21 cellular contexts compared by ENCODE assay signal in the genomic region with DNA sequence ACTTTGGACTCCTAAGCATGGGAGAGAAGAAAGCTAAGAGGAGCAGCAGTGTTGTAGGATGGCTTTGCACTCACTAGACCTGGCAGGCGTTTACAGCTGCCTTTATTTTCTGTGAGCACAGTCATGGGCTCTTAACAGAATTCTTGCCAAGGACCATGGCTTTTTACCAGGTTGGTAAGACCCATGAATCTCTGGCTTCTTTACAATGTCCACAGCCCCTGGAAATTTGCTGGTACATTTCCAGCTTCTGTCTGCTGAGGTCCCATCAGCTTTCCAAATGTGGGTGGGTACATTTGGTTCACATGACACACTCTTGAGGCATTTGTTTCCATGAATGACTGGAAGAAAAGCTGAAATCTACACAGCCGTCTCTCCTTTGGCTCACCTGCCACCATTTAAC.
A peak's percentile ranks its signal among the peaks of the same experiment; 100 is the strongest.
DNase-seq lines count a peak whose midpoint lies in the region; ATAC-seq and TF ChIP-seq lines count a peak whose summit lies in the region.
"Had no signal": no experiment of that assay in that cellular context is flagged by ENCODE, and none has a peak within 500 bp of the region (broad histone marks: within the 10 kb centered on the region; RNA-seq: fewer than 3 reads in every experiment).

No MANE protein-coding gene starts in this region.

- no peaks in the 10 kb centered on the region for H3K27me3 ChIP-seq in mammary epithelial cell (ENCODE audit: insufficient read depth, low read length)
- H3K27me3 ChIP-seq: cardiac muscle cell, hepatocyte, tibial nerve had no signal

- no peaks in the 10 kb centered on the region for H3K27me3 Mint-ChIP-seq in activated T-helper 17 cell treated with anti-CD3 and anti-CD28 coated beads, Interleukin-2, amount 50 U/mL, for 72 hours
- H3K27me3 Mint-ChIP-seq in activated T-cell treated with anti-CD3 and anti-CD28 coated beads, Interleukin-2, amount 50 U/mL, for 72 hours (ENCODE audit: low read depth) = no peaks in the 10 kb centered on the region

- no peaks in the 10 kb centered on the region for H4K20me1 ChIP-seq in mammary epithelial cell (ENCODE audit: insufficient read depth, low read length)

- no peak for TF ChIP-seq CTCF in mammary epithelial cell (conservative IDR thresholded peaks at IDR 0.05 in 1 of 2, IDR thresholded peaks at IDR 0.05 in 1 of 2; ENCODE audit: extremely low read depth in 1 of 2, insufficient read depth in 1 of 2, low read depth in 1 of 2, low read length in 2 of 2)

- in situ Hi-C loops in mammary epithelial cell (cut with MboI; ENCODE audit: low sequenced_read_pairs in 2 of 2) = no loop called here

- CTCF ChIA-PET in mammary epithelial cell (lab: Charles Lee; ENCODE audit: low non-redundant PET) = no interaction called here

- intact Hi-C loops in Right ventricle myocardium superior (cut with DNase I) = no loop called here
- intact Hi-C loops in left cardiac atrium (cut with DNase I) = no loop called here
- intact Hi-C loops in mammary epithelial cell (cut with micrococcal nuclease) = no loop called here

- WGBS in mammary epithelial cell (ENCODE audit: low coverage, missing lambda C conversion rate) = 0% methylated on average over 2 of the region's 2 CpGs

- H3K4me1 ChIP-seq in mammary epithelial cell (ENCODE audit: insufficient read depth, low read length) = no peaks in the 10 kb centered on the region
- H3K4me1 ChIP-seq: lower lobe of right lung, tibial nerve had no signal

- H3K9me3 ChIP-seq in mammary epithelial cell (replicated peaks; ENCODE audit: insufficient read depth, low read length) = no peaks in the 10 kb centered on the region
- H3K9me3 ChIP-seq: lower lobe of right lung, tibial nerve had no signal

- H3K9ac ChIP-seq in mammary epithelial cell (ENCODE audit: insufficient read depth, low read length) = no peak overlapping the region

- H3K79me2 ChIP-seq in mammary epithelial cell (ENCODE audit: insufficient read depth, low read length) = no peaks in the 10 kb centered on the region
- H3K79me2 ChIP-seq: hepatocyte had no signal

- H3K9me3 Mint-ChIP-seq in activated T-helper 17 cell treated with anti-CD3 and anti-CD28 coated beads, Interleukin-2, amount 50 U/mL, for 72 hours = no peaks in the 10 kb centered on the region
- H3K9me3 Mint-ChIP-seq in activated T-cell treated with anti-CD3 and anti-CD28 coated beads, Interleukin-2, amount 50 U/mL, for 72 hours = no peaks in the 10 kb centered on the region
- H3K9me3 Mint-ChIP-seq: activated CD4-positive, alpha-beta memory T cell treated with anti-CD3 and anti-CD28 coated beads, Interleukin-2, amount 10 ng/mL, durations not matched to agents 7 days and 5 days had no signal

- no peak overlapping the region for H3K4me2 ChIP-seq in mammary epithelial cell (ENCODE audit: insufficient read depth, low read depth, low read length)
- H3K4me2 ChIP-seq: hepatocyte had no signal

- dilution Hi-C loops in mammary epithelial cell (cut with HindIII; ENCODE audit: low sequenced_read_pairs) = no loop called here

- no peaks in the 10 kb centered on the region for H3K36me3 Mint-ChIP-seq in activated T-helper 17 cell treated with anti-CD3 and anti-CD28 coated beads, Interleukin-2, amount 50 U/mL, for 72 hours (ENCODE audit: low read depth)
- no peaks in the 10 kb centered on the region for H3K36me3 Mint-ChIP-seq in activated T-cell treated with anti-CD3 and anti-CD28 coated beads, Interleukin-2, amount 50 U/mL, for 72 hours (ENCODE audit: insufficient read depth in 2 of 2)

- no TSS peak for BruUV-seq in mammary epithelial cell (replicated peaks; lab: Mats Ljungman, UMichigan)

- H3K36me3 ChIP-seq in mammary epithelial cell (ENCODE audit: insufficient read depth, low read length) = no peaks in the 10 kb centered on the region
- H3K36me3 ChIP-seq: cardiac muscle cell, lower lobe of right lung, tibial nerve had no signal

- ATAC-seq in Right ventricle myocardium superior (ENCODE audit: poor library complexity) = peak; percentile 8
- no peak for ATAC-seq in left cardiac atrium
- no peak for ATAC-seq in activated T-helper 17 cell treated with anti-CD3 and anti-CD28 coated beads, Interleukin-2, amount 50 U/mL, for 72 hours (replicated peaks)
- no peak for ATAC-seq in activated T-cell treated with anti-CD3 and anti-CD28 coated beads, Interleukin-2, amount 50 U/mL, for 72 hours (replicated peaks in 1 of 2)
- ATAC-seq in GM21529 (IDR thresholded peaks at IDR 0.05; ENCODE audit: unreplicated experiment) = no peak
- ATAC-seq: activated CD4-positive, CD25-positive, alpha-beta regulatory T cell treated with anti-CD3 and anti-CD28 coated beads, Interleukin-2, amount 50 U/mL, for 24 hours; lower lobe of right lung had no signal

- no peak overlapping the region for H3K4me3 ChIP-seq in mammary epithelial cell (replicated peaks in 1 of 3; ENCODE audit: insufficient read depth in 1 of 3, low read depth in 2 of 3, low read length in 3 of 3)
- H3K4me3 ChIP-seq: cardiac muscle cell, hepatocyte, lower lobe of right lung, tibial nerve had no signal

- H3K4me3 Mint-ChIP-seq in activated T-helper 17 cell treated with anti-CD3 and anti-CD28 coated beads, Interleukin-2, amount 50 U/mL, for 72 hours = no peak overlapping the region
- H3K4me3 Mint-ChIP-seq in activated T-cell treated with anti-CD3 and anti-CD28 coated beads, Interleukin-2, amount 50 U/mL, for 72 hours = no peak overlapping the region
- H3K4me3 Mint-ChIP-seq: activated CD4-positive, alpha-beta memory T cell treated with anti-CD3 and anti-CD28 coated beads, Interleukin-2, amount 10 ng/mL, durations not matched to agents 7 days and 5 days had no signal

- H3K27ac Mint-ChIP-seq in activated T-helper 17 cell treated with anti-CD3 and anti-CD28 coated beads, Interleukin-2, amount 50 U/mL, for 72 hours = no peak overlapping the region
- H3K27ac Mint-ChIP-seq in activated T-cell treated with anti-CD3 and anti-CD28 coated beads, Interleukin-2, amount 50 U/mL, for 72 hours = no peak overlapping the region
- H3K27ac Mint-ChIP-seq: activated CD4-positive, alpha-beta memory T cell treated with anti-CD3 and anti-CD28 coated beads, Interleukin-2, amount 10 ng/mL, durations not matched to agents 7 days and 5 days had no signal

- no peaks in the 10 kb centered on the region for H3K4me1 Mint-ChIP-seq in activated T-helper 17 cell treated with anti-CD3 and anti-CD28 coated beads, Interleukin-2, amount 50 U/mL, for 72 hours
- no peaks in the 10 kb centered on the region for H3K4me1 Mint-ChIP-seq in activated T-cell treated with anti-CD3 and anti-CD28 coated beads, Interleukin-2, amount 50 U/mL, for 72 hours (ENCODE audit: low read depth)
- H3K4me1 Mint-ChIP-seq: activated CD4-positive, alpha-beta memory T cell treated with anti-CD3 and anti-CD28 coated beads, Interleukin-2, amount 10 ng/mL, durations not matched to agents 7 days and 5 days had no signal

- no peak overlapping the region for H3K27ac ChIP-seq in mammary epithelial cell (ENCODE audit: insufficient read depth, low read depth, low read length)
- H3K27ac ChIP-seq: cardiac muscle cell, hepatocyte, lower lobe of right lung, tibial nerve had no signal

- DNase-seq in Right ventricle myocardium superior (no peak), left cardiac atrium (no peak), mammary epithelial cell (no peak), medulla oblongata (ENCODE audit: extremely low spot score) (peak; percentile 67), mesenteric fat pad (ENCODE audit: low spot score) (no peak)
- DNase-seq in activated T-cell treated with anti-CD3 and anti-CD28 coated beads, Interleukin-2, amount 50 U/mL, for 72 hours = no peak
- DNase-seq: activated CD4-positive, alpha-beta memory T cell treated with anti-CD3 and anti-CD28 coated beads, Interleukin-2, amount 10 ng/mL, durations not matched to agents 7 days and 5 days; activated gamma-delta T cell treated with Interleukin-2 at 50 U/mL for 16 hours; dermis blood vessel endothelial cell; KBM-7; lower lobe of right lung; NCI-H1694 treated with DMSO at 0.1 percent for 48 hours; stimulated activated CD4-positive, alpha-beta T cell treated with anti-CD3 and anti-CD28 coated beads, Interleukin-4, amount 100 ng/mL, for 1 hour; stimulated activated naive CD4-positive, alpha-beta T cell treated with Interleukin-2 at 50 U/mL for 16 hours; SW 1271 had no signal

- peak overlapping the region; percentile 20 for H2AFZ ChIP-seq in mammary epithelial cell (ENCODE audit: low read depth, low read length)
- H2AFZ ChIP-seq: hepatocyte had no signal
